In genomic region chr11:92152245-92152644, GRCh38 we compare ENCODE assay signal across 1 cellular context.
TF ChIP-seq lines count a peak whose summit lies in the region.

No MANE protein-coding gene starts in this region.

TF ChIP-seq in H1, 55 proteins besides CTCF, POLR2A, EP300 and RAD21 (continued from another document):
- no peak for TF ChIP-seq NANOG (IDR thresholded peaks at IDR 0.05; ENCODE audit: insufficient read depth, low read depth, low read length, poor library complexity, severe bottlenecking)
- TF ChIP-seq BACH1 (IDR thresholded peaks at IDR 0.05; ENCODE audit: low read length), result no peak
TF ChIP-seq in H1: peak in this region for 0.
